28 cellular contexts compared by ENCODE assay signal in genomic region chr6:20437639-20438038, GRCh38.
"Had no signal": no experiment of that assay in that cellular context is flagged by ENCODE, and none has a peak within 500 bp of the region (broad histone marks: within the 10 kb centered on the region; RNA-seq: fewer than 3 reads in every experiment).

No MANE protein-coding gene starts in this region.

- H3K27me3 Mint-ChIP-seq: activated CD4-positive, alpha-beta T cell treated with anti-CD3 and anti-CD28 coated beads for 36 hours; activated CD4-positive, alpha-beta T cell treated with anti-CD3 and anti-CD28 coated beads, Interleukin-2, amount 10 ng/mL, durations not matched to agents 7 days and 5 days; activated T-cell treated with anti-CD3 and anti-CD28 coated beads, Interleukin-2, amount 50 U/mL, for 24 hours had no signal

- H3K4me3 ChIP-seq: adrenal gland, body of pancreas, breast epithelium, SJCRH30 had no signal

- H3K4me3 Mint-ChIP-seq: activated CD4-positive, alpha-beta T cell treated with anti-CD3 and anti-CD28 coated beads for 36 hours; activated CD4-positive, alpha-beta T cell treated with anti-CD3 and anti-CD28 coated beads, Interleukin-2, amount 10 ng/mL, durations not matched to agents 7 days and 5 days; activated CD8-positive, alpha-beta T cell treated with anti-CD3 and anti-CD28 coated beads, Interleukin-2, amount 10 ng/mL, durations not matched to agents 7 days and 5 days; activated naive CD4-positive, alpha-beta T cell treated with anti-CD3 and anti-CD28 coated beads for 36 hours; activated T-cell treated with anti-CD3 and anti-CD28 coated beads, Interleukin-2, amount 50 U/mL, for 24 hours; activated T-helper 1 cell treated with anti-CD3 and anti-CD28 coated beads, Interleukin-12 subunit alpha, Interleukin-12 subunit beta, Interleukin-2, Interleukin-4 antibody, amounts not matched to agents 30 ng/mL and 10 ng/mL and 1 ng/mL, durations not matched to agents 14 hours and 24 hours and 36 hours had no signal

- H3K27me3 ChIP-seq: adrenal gland, body of pancreas, breast epithelium, SJCRH30 had no signal

- H3K27ac ChIP-seq: adrenal gland, body of pancreas, breast epithelium, SJCRH30, SK-N-MC had no signal

- H3K36me3 ChIP-seq: adrenal gland, breast epithelium, SJCRH30 had no signal

- H3K9me3 Mint-ChIP-seq: activated naive CD4-positive, alpha-beta T cell treated with anti-CD3 and anti-CD28 coated beads, Interleukin-2, amount 50 U/mL, for 72 hours; activated T-cell treated with anti-CD3 and anti-CD28 coated beads, Interleukin-2, amount 50 U/mL, for 24 hours; activated T-helper 1 cell treated with anti-CD3 and anti-CD28 coated beads, Interleukin-12 subunit alpha, Interleukin-12 subunit beta, Interleukin-2, Interleukin-4 antibody, amounts not matched to agents 30 ng/mL and 10 ng/mL and 1 ng/mL, durations not matched to agents 14 hours and 24 hours and 36 hours had no signal

- H3K9me3 ChIP-seq: adrenal gland, body of pancreas, breast epithelium, SJCRH30 had no signal

- DNase-seq: activated CD4-positive, alpha-beta T cell treated with anti-CD3 and anti-CD28 coated beads for 36 hours; activated CD4-positive, alpha-beta T cell treated with anti-CD3 and anti-CD28 coated beads, Interleukin-2, amount 10 ng/mL, durations not matched to agents 7 days and 5 days; activated CD4-positive, alpha-beta T cell treated with anti-CD3 and anti-CD28 coated beads, Interleukin-2, amount 50 U/mL, for 48 hours; activated CD8-positive, alpha-beta T cell treated with anti-CD3 and anti-CD28 coated beads, Interleukin-2, amount 10 ng/mL, durations not matched to agents 7 days and 5 days; activated gamma-delta T cell treated with Interleukin-2 at 50 U/mL for 16 hours; activated naive CD4-positive, alpha-beta T cell treated with anti-CD3 and anti-CD28 coated beads for 36 hours; activated T-cell treated with anti-CD3 and anti-CD28 coated beads, Interleukin-2, amount 50 U/mL, for 24 hours; adrenal gland; body of pancreas; Kasumi-1; MM.1S; MV-4-11; NCI-H1092; NCI-H1436 treated with DMSO at 0.1 percent for 48 hours; NCI-H1694 treated with DMSO at 0.1 percent for 48 hours; NCI-H2029; NCI-H345; NCI-H524 treated with DMSO at 0.1 percent for 48 hours; NCI-H774; SHP77; SJCRH30; T1000 had no signal

- H3K4me1 ChIP-seq: adrenal gland, body of pancreas, breast epithelium, SJCRH30 had no signal

- H3K27ac Mint-ChIP-seq: activated CD4-positive, alpha-beta T cell treated with anti-CD3 and anti-CD28 coated beads for 36 hours; activated CD4-positive, alpha-beta T cell treated with anti-CD3 and anti-CD28 coated beads, Interleukin-2, amount 10 ng/mL, durations not matched to agents 7 days and 5 days; activated CD8-positive, alpha-beta T cell treated with anti-CD3 and anti-CD28 coated beads, Interleukin-2, amount 10 ng/mL, durations not matched to agents 7 days and 5 days; activated naive CD4-positive, alpha-beta T cell treated with anti-CD3 and anti-CD28 coated beads for 36 hours; activated naive CD4-positive, alpha-beta T cell treated with anti-CD3 and anti-CD28 coated beads, Interleukin-2, amount 50 U/mL, for 72 hours; activated T-cell treated with anti-CD3 and anti-CD28 coated beads, Interleukin-2, amount 50 U/mL, for 24 hours; activated T-helper 1 cell treated with anti-CD3 and anti-CD28 coated beads, Interleukin-12 subunit alpha, Interleukin-12 subunit beta, Interleukin-2, Interleukin-4 antibody, amounts not matched to agents 30 ng/mL and 10 ng/mL and 1 ng/mL, durations not matched to agents 14 hours and 24 hours and 36 hours had no signal

- ATAC-seq: activated CD4-positive, alpha-beta T cell treated with anti-CD3 and anti-CD28 coated beads for 36 hours; activated CD4-positive, CD25-positive, alpha-beta regulatory T cell treated with anti-CD3 and anti-CD28 coated beads, Interleukin-2, amount 50 U/mL, for 24 hours; activated CD8-positive, alpha-beta T cell treated with anti-CD3 and anti-CD28 coated beads, Interleukin-2, amount 10 ng/mL, durations not matched to agents 7 days and 5 days; activated naive CD4-positive, alpha-beta T cell treated with anti-CD3 and anti-CD28 coated beads, Interleukin-2, amount 50 U/mL, for 72 hours; body of pancreas; Panc1 had no signal
